ENCODE assay signal across 21 cellular contexts in genomic region chr11:70491696-70492472, GRCh38.
DNase-seq lines count a peak whose midpoint lies in the region; ATAC-seq, FAIRE-seq and TF ChIP-seq lines count a peak whose summit lies in the region.
"Had no signal": no experiment of that assay in that cellular context is flagged by ENCODE, and none has a peak within 500 bp of the region (broad histone marks: within the 10 kb centered on the region; RNA-seq: fewer than 3 reads in every experiment).

No MANE protein-coding gene starts in this region.

- no peak for TF ChIP-seq POLR2A in HepG2 (IDR thresholded peaks at IDR 0.05; ENCODE audit: insufficient read depth in 1 of 2, low read depth in 2 of 2, low read length in 2 of 2)

- H2AFZ ChIP-seq in HepG2 (ENCODE audit: low read length): no peak overlapping the region
- H2AFZ ChIP-seq: GM23338 had no signal

- H3K36me3 ChIP-seq in BE2C (no peaks in the 10 kb centered on the region), RWPE2 (ENCODE audit: low read depth) (no peaks in the 10 kb centered on the region), HepG2 (replicated peaks in 1 of 2; ENCODE audit: control insufficient read depth in 1 of 2, insufficient read depth in 2 of 2, low read length in 2 of 2) (peaks cover 17 to 23% of the 10 kb centered on the region in 2 experiments; a peak in 4 of 5 replicates)
- no peaks in the 10 kb centered on the region for H3K36me3 ChIP-seq in CD4-positive, alpha-beta memory T cell (ENCODE audit: insufficient read depth, low read length)

- no peak for TF ChIP-seq EP300 in HepG2 (IDR thresholded peaks at IDR 0.05; ENCODE audit: low read depth in 2 of 2, low read length in 2 of 2)
- TF ChIP-seq EP300 in HepG2 (CRISPR knock-in tag; IDR thresholded peaks at IDR 0.05; ENCODE audit: borderline replicate concordance): no peak

- peaks cover 5% of the 10 kb centered on the region for H3K9me3 ChIP-seq in BE2C
- no peaks in the 10 kb centered on the region for H3K9me3 ChIP-seq in RWPE2 (ENCODE audit: severe bottlenecking)
- H3K9me3 ChIP-seq in HepG2 (ENCODE audit: low read length): peaks cover 10% of the 10 kb centered on the region; the same call in 1 of the 2 replicates
- H3K9me3 ChIP-seq in CD4-positive, alpha-beta memory T cell (ENCODE audit: control insufficient read depth in 1 of 2, low read length in 2 of 2): peaks cover 0 to 3% of the 10 kb centered on the region in 2 donors

- TF ChIP-seq RAD21 in HepG2 (CRISPR knock-in tag; IDR thresholded peaks at IDR 0.05): no peak

- H3K4me1 ChIP-seq in BE2C (no peaks in the 10 kb centered on the region), RWPE2 (ENCODE audit: insufficient read depth, poor library complexity, severe bottlenecking) (no peaks in the 10 kb centered on the region), HepG2 (ENCODE audit: insufficient read depth, low read length) (no peaks in the 10 kb centered on the region)
- H3K4me1 ChIP-seq in CD4-positive, alpha-beta memory T cell (ENCODE audit: insufficient read depth, low read length): no peaks in the 10 kb centered on the region
- H3K4me1 ChIP-seq: Peyer's patch had no signal

- H3K27ac Mint-ChIP-seq in CD4-positive, alpha-beta memory T cell: no peak overlapping the region
- H3K27ac Mint-ChIP-seq: GM23338 had no signal

- H3K9ac ChIP-seq in HepG2 (ENCODE audit: insufficient read depth, low read depth, low read length): no peak overlapping the region

- H3K9me3 Mint-ChIP-seq in CD4-positive, alpha-beta memory T cell: peaks cover 0 to 12% (median 6%) of the 10 kb centered on the region in 8 donors

- no peak overlapping the region for H3K4me2 ChIP-seq in HepG2 (ENCODE audit: low read depth, low read length)
- H3K4me2 ChIP-seq: GM23338 had no signal

- in situ Hi-C loops in HepG2 (cut with HindIII; ENCODE audit: extremely low pct_ligation_motif_present, low pct_unique_long_range_greater_than_20kb): no loop called here

- CTCF ChIA-PET in HepG2 (lab: Yijun Ruan, JAX; ENCODE audit: low intra/inter-chr PET ratio, low total read pairs): no interaction called here
- CTCF ChIA-PET in CD4-positive, alpha-beta memory T cell (lab: Charles Lee; ENCODE audit: partially characterized antibody): no interaction called here

- H4K20me1 ChIP-seq in HepG2 (ENCODE audit: insufficient read depth, low read length): no peaks in the 10 kb centered on the region

- peak; percentile 4 for DNase-seq in BE2C
- DNase-seq in RWPE2 (ENCODE audit: low spot score): peak; percentile 42
- no peak for DNase-seq in HepG2 (ENCODE audit: low spot score)
- peak; percentile 74 for DNase-seq in posterior vena cava (ENCODE audit: low spot score)
- DNase-seq in NCI-H1092 (lab: John Stamatoyannopoulos, UW): no peak
- DNase-seq in activated CD4-positive, CD25-positive, alpha-beta regulatory T cell treated with anti-CD3 and anti-CD28 coated beads, Interleukin-2, amount 50 U/mL, for 72 hours: no peak
- no peak for DNase-seq in CD4-positive, alpha-beta memory T cell
- DNase-seq: C1 segment of cervical spinal cord, DMS79, MM.1S, NCI-H1092 treated with DMSO at 0.1 percent for 48 hours, NCI-H146, NCI-H2029 treated with DMSO at 0.1 percent for 48 hours, NCI-H2171 treated with DMSO at 0.1 percent for 48 hours, NCI-H446 treated with DMSO at 0.1 percent for 48 hours, NCI-H69, SHP77 had no signal

- H3K27me3 Mint-ChIP-seq in CD4-positive, alpha-beta memory T cell: peaks cover 0 to 3% of the 10 kb centered on the region in 2 donors

- no peak overlapping the region for H3K4me3 Mint-ChIP-seq in CD4-positive, alpha-beta memory T cell
- H3K4me3 Mint-ChIP-seq: GM23338 had no signal

- ATAC-seq in RWPE2 (ENCODE audit: low read depth): no peak
- ATAC-seq in HepG2: no peak
- ATAC-seq: GM23338 had no signal

- no peaks in the 10 kb centered on the region for H3K27me3 ChIP-seq in BE2C
- no peaks in the 10 kb centered on the region for H3K27me3 ChIP-seq in RWPE2 (ENCODE audit: insufficient read depth, poor library complexity, severe bottlenecking)
- no peaks in the 10 kb centered on the region for H3K27me3 ChIP-seq in HepG2 (ENCODE audit: control insufficient read depth in 1 of 2, insufficient read depth in 2 of 2, low read length in 2 of 2)
- no peaks in the 10 kb centered on the region for H3K27me3 ChIP-seq in CD4-positive, alpha-beta memory T cell (ENCODE audit: insufficient read depth, low read length)
- H3K27me3 ChIP-seq: Peyer's patch had no signal

- WGBS in HepG2 (ENCODE audit: low lambda C conversion rate): 98% methylated on average over 19 of the region's 30 CpGs

- TF ChIP-seq CTCF in BE2C (IDR thresholded peaks at IDR 0.05; ENCODE audit: low read depth, low read length) (no peak), RWPE2 (IDR thresholded peaks at IDR 0.05; ENCODE audit: poor library complexity, severe bottlenecking) (no peak), HepG2 (CRISPR knock-in tag; IDR thresholded peaks at IDR 0.05) (no peak)

- no peak overlapping the region for H3K4me3 ChIP-seq in BE2C (ENCODE audit: low read depth, low read length)
- no peak overlapping the region for H3K4me3 ChIP-seq in RWPE2 (ENCODE audit: severe bottlenecking)
- H3K4me3 ChIP-seq in HepG2 (replicated peaks in 1 of 3; ENCODE audit: insufficient read depth in 1 of 3, low read depth in 2 of 3, low read length in 3 of 3): no peak overlapping the region
- no peak overlapping the region for H3K4me3 ChIP-seq in CD4-positive, alpha-beta memory T cell (ENCODE audit: low read length in 2 of 2)
- H3K4me3 ChIP-seq: GM23338, Peyer's patch had no signal

- FAIRE-seq in HepG2 (lab: Jason Lieb, UNC): no peak
- FAIRE-seq: GM12892, GM18507 had no signal

- peaks cover 0 to 5% (median 1%) of the 10 kb centered on the region in 4 donors for H3K4me1 Mint-ChIP-seq in CD4-positive, alpha-beta memory T cell
- H3K4me1 Mint-ChIP-seq: GM23338 had no signal

- POLR2A ChIA-PET in HepG2 (lab: Yijun Ruan, JAX): no interaction called here
- POLR2A ChIA-PET in CD4-positive, alpha-beta memory T cell (lab: Charles Lee; ENCODE audit: partially characterized antibody): no interaction called here

- no peaks in the 10 kb centered on the region for H3K79me2 ChIP-seq in HepG2 (ENCODE audit: insufficient read depth, low read length)

- no TSS peak for BruUV-seq in HepG2 (replicated peaks; lab: Mats Ljungman, UMichigan)

- no peaks in the 10 kb centered on the region for H3K36me3 Mint-ChIP-seq in CD4-positive, alpha-beta memory T cell

- intact Hi-C loops in HepG2 (cut with micrococcal nuclease; ENCODE audit: unreplicated experiment) (no loop called here), posterior vena cava (cut with DNase I) (no loop called here)
- intact Hi-C loops in CD4-positive, alpha-beta memory T cell (cut with micrococcal nuclease): no loop called here

- H3K27ac ChIP-seq in RWPE2 (ENCODE audit: poor library complexity, severe bottlenecking) (no peak overlapping the region), HepG2 (ENCODE audit: extremely low read length, insufficient read depth, low read length) (no peak overlapping the region)
- no peak overlapping the region for H3K27ac ChIP-seq in CD4-positive, alpha-beta memory T cell (ENCODE audit: low read depth, low read length)
- H3K27ac ChIP-seq: Peyer's patch had no signal

TF ChIP-seq in HepG2, 621 proteins besides CTCF, POLR2A, EP300 and RAD21 (continues in another document):
- TF ChIP-seq JUN (CRISPR knock-in tag; IDR thresholded peaks at IDR 0.05) (no peak), ZNF362 (CRISPR knock-in tag; IDR thresholded peaks at IDR 0.05; ENCODE audit: borderline replicate concordance) (no peak), RBM22 (optimal IDR thresholded peaks at IDR 0.05; ENCODE audit: low read length) (peak; percentile 75), AGO2 (optimal IDR thresholded peaks at IDR 0.05; ENCODE audit: low read depth, low read length) (peak; percentile 59), ZNF883 (CRISPR knock-in tag; IDR thresholded peaks at IDR 0.05; ENCODE audit: not compliant biosample characterization) (no peak), SKI (IDR thresholded peaks at IDR 0.05; ENCODE audit: partially characterized antibody) (no peak), ZNF350 (CRISPR knock-in tag; IDR thresholded peaks at IDR 0.05; ENCODE audit: borderline replicate concordance, low read depth) (no peak), SOX6 (IDR thresholded peaks at IDR 0.05) (no peak), SOX6 (CRISPR knock-in tag; IDR thresholded peaks at IDR 0.05) (no peak)
- TF ChIP-seq, protein P1, sequence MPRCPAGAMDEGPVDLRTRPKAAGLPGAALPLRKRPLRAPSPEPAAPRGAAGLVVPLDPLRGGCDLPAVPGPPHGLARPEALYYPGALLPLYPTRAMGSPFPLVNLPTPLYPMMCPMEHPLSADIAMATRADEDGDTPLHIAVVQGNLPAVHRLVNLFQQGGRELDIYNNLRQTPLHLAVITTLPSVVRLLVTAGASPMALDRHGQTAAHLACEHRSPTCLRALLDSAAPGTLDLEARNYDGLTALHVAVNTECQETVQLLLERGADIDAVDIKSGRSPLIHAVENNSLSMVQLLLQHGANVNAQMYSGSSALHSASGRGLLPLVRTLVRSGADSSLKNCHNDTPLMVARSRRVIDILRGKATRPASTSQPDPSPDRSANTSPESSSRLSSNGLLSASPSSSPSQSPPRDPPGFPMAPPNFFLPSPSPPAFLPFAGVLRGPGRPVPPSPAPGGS (CRISPR knock-in tag; IDR thresholded peaks at IDR 0.05): no peak

Comparison
In these comparisons a context has a peak if more than half of its experiments do, and no peak if none do; other contexts are left out.
1. DNase-seq: peak in BE2C (single experiment), RWPE2 (single experiment) and posterior vena cava (single experiment); none in HepG2 (single experiment), NCI-H1092 (single experiment), activated CD4-positive, CD25-positive, alpha-beta regulatory T cell treated with anti-CD3 and anti-CD28 coated beads, Interleukin-2, amount 50 U/mL, for 72 hours (single experiment) and CD4-positive, alpha-beta memory T cell (0 of 5).